ENCODE assay signal across 12 cellular contexts in the genomic region with DNA sequence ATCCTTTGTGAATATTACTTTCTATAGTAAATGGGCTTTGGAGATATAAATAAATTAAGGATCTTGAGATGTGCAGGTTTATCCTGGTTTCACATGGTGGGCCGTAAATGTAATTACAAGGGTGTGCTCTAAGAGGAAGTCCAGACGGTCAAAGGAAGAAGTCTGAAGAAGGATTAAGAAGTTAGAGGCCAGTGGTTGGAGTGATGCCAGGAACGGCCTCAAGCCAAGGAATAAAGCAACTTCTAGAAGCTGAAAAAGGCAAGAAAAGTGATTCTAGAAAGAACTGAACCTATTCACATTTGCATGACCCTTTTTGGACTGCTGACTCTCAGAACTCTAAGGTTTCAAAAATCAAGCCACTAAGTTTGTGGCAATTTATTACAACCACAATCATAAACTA.
"Had no signal": no experiment of that assay in that cellular context is flagged by ENCODE, and none has a peak within 500 bp of the region (broad histone marks: within the 10 kb centered on the region; RNA-seq: fewer than 3 reads in every experiment).

No MANE protein-coding gene starts in this region.

- H3K4me1 ChIP-seq: colonic mucosa, lower lobe of right lung had no signal

- H3K36me3 ChIP-seq: colonic mucosa, lower lobe of right lung, thoracic aorta had no signal

- H3K27ac ChIP-seq: colonic mucosa, lower lobe of right lung, thoracic aorta had no signal

- DNase-seq: activated B cell treated with CpG ODN at 0.5 μM for 24 hours; activated CD4-positive, alpha-beta T cell treated with anti-CD3 and anti-CD28 coated beads for 48 hours; activated CD8-positive, alpha-beta T cell treated with anti-CD3 and anti-CD28 coated beads for 36 hours; activated effector memory CD4-positive, alpha-beta T cell treated with anti-CD3 and anti-CD28 coated beads, Interleukin-2, amount 50 U/mL, for 16 hours; activated T-cell treated with anti-CD3 and anti-CD28 coated beads, Interleukin-2, amount 50 U/mL, for 4 hours; caudate nucleus; colonic mucosa; foreskin melanocyte; lower lobe of right lung had no signal

- ATAC-seq: activated CD8-positive, alpha-beta T cell treated with anti-CD3 and anti-CD28 coated beads for 36 hours; activated naive CD4-positive, alpha-beta T cell treated with anti-CD3 and anti-CD28 coated beads, Interleukin-2, amount 50 U/mL, for 72 hours; activated T-cell treated with anti-CD3 and anti-CD28 coated beads, Interleukin-2, amount 50 U/mL, for 4 hours; lower lobe of right lung; stimulated activated effector memory CD8-positive, alpha-beta T cell treated with anti-CD3 and anti-CD28 coated beads, Interleukin-12 subunit alpha, Interleukin-12 subunit beta, amount 100 ng/mL, for 72 hours had no signal

- H3K4me3 ChIP-seq: colonic mucosa, lower lobe of right lung, thoracic aorta had no signal

- H3K9me3 ChIP-seq: colonic mucosa, lower lobe of right lung, thoracic aorta had no signal

- H3K27me3 ChIP-seq: colonic mucosa had no signal
